ENCODE assay signal across 21 cellular contexts in the genomic region with DNA sequence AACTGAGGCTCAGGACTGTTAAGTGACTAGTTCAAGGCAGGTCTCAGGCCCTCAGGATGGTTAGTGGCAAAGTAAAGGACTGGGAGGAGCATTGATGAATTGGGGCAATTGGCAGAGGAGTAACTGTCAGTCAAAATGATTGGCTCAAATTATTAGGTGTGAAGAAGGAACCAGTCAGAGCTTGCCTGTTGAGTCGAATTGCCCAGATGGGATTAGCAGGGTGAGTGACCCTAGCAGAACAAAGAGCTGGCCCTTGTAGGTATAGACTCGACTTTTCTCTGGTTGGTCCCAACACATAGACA. TPM values are rescaled to one million over a fixed set of nuclear protein-coding genes. Genes with fewer than 3 reads are reported as not detected.
A peak's percentile ranks its signal among the peaks of the same experiment; 100 is the strongest.
DNase-seq lines count a peak whose midpoint lies in the region; TF ChIP-seq lines count a peak whose summit lies in the region.
"Had no signal": no experiment of that assay in that cellular context is flagged by ENCODE, and none has a peak within 500 bp of the region (broad histone marks: within the 10 kb centered on the region; RNA-seq: fewer than 3 reads in every experiment).

No MANE protein-coding gene starts in this region.

- TF ChIP-seq EP300 in sigmoid colon (IDR thresholded peaks at IDR 0.05) = no peak

- peaks cover 0 to 10% (median 0%) of the 10 kb centered on the region in 4 donors for H3K36me3 ChIP-seq in sigmoid colon
- no peaks in the 10 kb centered on the region for H3K36me3 ChIP-seq in smooth muscle cell (ENCODE audit: low read depth)
- H3K36me3 ChIP-seq: prostate gland had no signal

- peaks cover 7% of the 10 kb centered on the region for H4K20me1 ChIP-seq in smooth muscle cell (ENCODE audit: low read depth)
- H4K20me1 ChIP-seq: BLaER1 had no signal

- H3K4me3 ChIP-seq in iPS-11a (ENCODE audit: low read depth, low read length) = peak overlapping the region; percentile 83
- no peak overlapping the region for H3K4me3 ChIP-seq in sigmoid colon
- no peak overlapping the region for H3K4me3 ChIP-seq in smooth muscle cell
- H3K4me3 ChIP-seq: BLaER1, hepatocyte, prostate gland had no signal

- H3K4me1 ChIP-seq in sigmoid colon = peaks cover 0 to 32% (median 26%) of the 10 kb centered on the region in 4 donors
- peaks cover 21% of the 10 kb centered on the region for H3K4me1 ChIP-seq in smooth muscle cell (ENCODE audit: low read depth)

- no peaks in the 10 kb centered on the region for H3K27me3 ChIP-seq in sigmoid colon
- no peaks in the 10 kb centered on the region for H3K27me3 ChIP-seq in smooth muscle cell (ENCODE audit: low read depth)
- H3K27me3 ChIP-seq: BLaER1, brain microvascular endothelial cell, hepatocyte had no signal

- H3K9me3 Mint-ChIP-seq in activated CD4-positive, alpha-beta memory T cell treated with anti-CD3 and anti-CD28 coated beads for 36 hours = no peaks in the 10 kb centered on the region
- no peaks in the 10 kb centered on the region for H3K9me3 Mint-ChIP-seq in progenitor cell of endocrine pancreas (ENCODE audit: low read depth)
- H3K9me3 Mint-ChIP-seq: activated naive CD4-positive, alpha-beta T cell treated with anti-CD3 and anti-CD28 coated beads, Interleukin-2, amount 50 U/mL, for 24 hours; stimulated activated naive CD8-positive, alpha-beta T cell treated with anti-CD3 and anti-CD28 coated beads, Interleukin-15, Interleukin-2, amounts not matched to agents 100 ng/mL and 50 ng/mL, for 24 hours had no signal

- no peak overlapping the region for H3K4me2 ChIP-seq in smooth muscle cell
- H3K4me2 ChIP-seq: BLaER1 had no signal

- no peak overlapping the region for H3K4me3 Mint-ChIP-seq in activated CD4-positive, alpha-beta memory T cell treated with anti-CD3 and anti-CD28 coated beads for 36 hours
- H3K4me3 Mint-ChIP-seq in progenitor cell of endocrine pancreas (ENCODE audit: low read depth) = peak overlapping the region; percentile 69

- TF ChIP-seq CTCF in progenitor cell of endocrine pancreas (IDR thresholded peaks at IDR 0.05; ENCODE audit: unreplicated experiment) = no peak
- no peak for TF ChIP-seq CTCF in sigmoid colon (IDR thresholded peaks at IDR 0.05)
- no peak for TF ChIP-seq CTCF in smooth muscle cell (IDR thresholded peaks at IDR 0.05; ENCODE audit: borderline replicate concordance, insufficient read depth, poor library complexity, severe bottlenecking)

- H3K36me3 Mint-ChIP-seq in activated CD4-positive, alpha-beta memory T cell treated with anti-CD3 and anti-CD28 coated beads for 36 hours = peaks cover 13% of the 10 kb centered on the region
- H3K36me3 Mint-ChIP-seq in progenitor cell of endocrine pancreas (ENCODE audit: insufficient read depth) = peaks cover 7% of the 10 kb centered on the region

- POLR2A ChIA-PET in activated CD4-positive, alpha-beta memory T cell treated with anti-CD3 and anti-CD28 coated beads for 36 hours (lab: Charles Lee) = no interaction called here

- peaks cover 5% of the 10 kb centered on the region for H3F3A ChIP-seq in smooth muscle cell (ENCODE audit: low read depth)

- H2AFZ ChIP-seq in smooth muscle cell (ENCODE audit: low read depth) = no peak overlapping the region
- H2AFZ ChIP-seq: hepatocyte had no signal

- peaks cover 38% of the 10 kb centered on the region for H3K4me1 Mint-ChIP-seq in activated CD4-positive, alpha-beta memory T cell treated with anti-CD3 and anti-CD28 coated beads for 36 hours (ENCODE audit: low read depth)
- peaks cover 14% of the 10 kb centered on the region for H3K4me1 Mint-ChIP-seq in progenitor cell of endocrine pancreas (ENCODE audit: low read depth)

- H3K9me3 ChIP-seq in sigmoid colon (no peaks in the 10 kb centered on the region), smooth muscle cell (replicated peaks; ENCODE audit: low read depth) (no peaks in the 10 kb centered on the region)
- H3K9me3 ChIP-seq: BLaER1, prostate gland had no signal

- H3K27ac Mint-ChIP-seq in activated CD4-positive, alpha-beta memory T cell treated with anti-CD3 and anti-CD28 coated beads for 36 hours = peak overlapping the region; percentile 30
- peak overlapping the region; percentile 95 for H3K27ac Mint-ChIP-seq in progenitor cell of endocrine pancreas
- H3K27ac Mint-ChIP-seq: stimulated activated naive CD8-positive, alpha-beta T cell treated with anti-CD3 and anti-CD28 coated beads, Interleukin-15, Interleukin-2, amounts not matched to agents 100 ng/mL and 50 ng/mL, for 24 hours had no signal

- H3K27me3 Mint-ChIP-seq in activated CD4-positive, alpha-beta memory T cell treated with anti-CD3 and anti-CD28 coated beads for 36 hours = no peaks in the 10 kb centered on the region
- peaks cover 12% of the 10 kb centered on the region for H3K27me3 Mint-ChIP-seq in progenitor cell of endocrine pancreas
- H3K27me3 Mint-ChIP-seq: activated CD4-positive, alpha-beta T cell treated with anti-CD3 and anti-CD28 coated beads for 36 hours; activated naive CD4-positive, alpha-beta T cell treated with anti-CD3 and anti-CD28 coated beads, Interleukin-2, amount 50 U/mL, for 24 hours; stimulated activated naive CD8-positive, alpha-beta T cell treated with anti-CD3 and anti-CD28 coated beads, Interleukin-15, Interleukin-2, amounts not matched to agents 100 ng/mL and 50 ng/mL, for 24 hours had no signal

- TF ChIP-seq POLR2A in sigmoid colon (IDR thresholded peaks at IDR 0.05) = no peak

- WGBS in sigmoid colon, 2 donors = 60 to 75% methylated on average over 2 of the region's 2 CpGs
- 72% methylated on average over 2 of the region's 2 CpGs for WGBS in smooth muscle cell (ENCODE audit: low lambda C conversion rate)

- CTCF ChIA-PET in activated CD4-positive, alpha-beta memory T cell treated with anti-CD3 and anti-CD28 coated beads for 36 hours (lab: Charles Lee) = interaction anchor here (1.4 to 1.9 kb wide), 2 partner anchors 16 to 178 kb away, joined by 3 to 5 read pairs; no protein-coding TSS in a partner anchor

- H3K9ac ChIP-seq in smooth muscle cell (ENCODE audit: low read depth) = no peak overlapping the region
- H3K9ac ChIP-seq: BLaER1 had no signal

- H3K27ac ChIP-seq in sigmoid colon (peak overlapping the region in 2 of 4 donors; percentile 94 to 95), smooth muscle cell (ENCODE audit: low read depth) (no peak overlapping the region)
- H3K27ac ChIP-seq: 22Rv1, BLaER1, brain microvascular endothelial cell had no signal

- intact Hi-C loops in activated CD4-positive, alpha-beta memory T cell treated with anti-CD3 and anti-CD28 coated beads for 36 hours (cut with micrococcal nuclease) = loop anchor here (5.0 kb wide), 3 partner anchors 171 to 594 kb away; a partner anchor contains a TSS
- intact Hi-C loops in sigmoid colon (cut with DNase I) = no loop called here

- peaks cover 11% of the 10 kb centered on the region for H3K79me2 ChIP-seq in smooth muscle cell (ENCODE audit: low read depth)

- DNase-seq in DMS53 (lab: John Stamatoyannopoulos, UW) (peak; percentile 31), DMS53 treated with DMSO at 0.1 percent for 48 hours (lab: John Stamatoyannopoulos, UW; ENCODE audit: unreplicated experiment) (no peak), progenitor cell of endocrine pancreas (ENCODE audit: low spot score, unreplicated experiment) (no peak), sigmoid colon (no peak), T1000 (lab: John Stamatoyannopoulos, UW) (no peak), smooth muscle cell (lab: John Stamatoyannopoulos, UW; ENCODE audit: unreplicated experiment) (no peak)
- no peak for DNase-seq in activated CD4-positive, alpha-beta memory T cell treated with anti-CD3 and anti-CD28 coated beads for 36 hours
- DNase-seq: activated CD4-positive, alpha-beta T cell treated with anti-CD3 and anti-CD28 coated beads for 36 hours; brain microvascular endothelial cell; DMS79; NCI-H345; Right ventricle myocardium superior; stimulated activated CD4-positive, alpha-beta T cell treated with anti-CD3 and anti-CD28 coated beads, Interleukin-12 subunit alpha, Interleukin-12 subunit beta, amount 100 ng/mL, for 4 hours; T-helper 9 cell had no signal

RNA-seq across cellular contexts. Expression of a gene that starts 2.6 kb away (rescaled TPM):
- total RNA-seq in activated CD4-positive, alpha-beta memory T cell treated with anti-CD3 and anti-CD28 coated beads for 36 hours = 10 to 100 TPM; 54.6 to 55.5 TPM
- 168 and 178 TPM in 2 replicates for total RNA-seq in progenitor cell of endocrine pancreas
- total RNA-seq in sigmoid colon = 10 to 100 TPM; 34.6 to 41.5 (median 36.5) TPM
- polyA plus RNA-seq in sigmoid colon = 10 to 100 TPM in 1 of 3 donors, 1 to 10 TPM in 2; 3.0 to 21.1 (median 5.8) TPM
- total RNA-seq in smooth muscle cell = 38.2 and 45.2 TPM in 2 replicates
- polyA plus RNA-seq in smooth muscle cell = 22.6 and 34.0 TPM in 2 replicates

RNA-seq across cellular contexts. Expression of a gene that starts 44.3 kb away (rescaled TPM):
- under 1 TPM; 0.76 to 0.87 TPM for total RNA-seq in activated CD4-positive, alpha-beta memory T cell treated with anti-CD3 and anti-CD28 coated beads for 36 hours
- total RNA-seq in progenitor cell of endocrine pancreas = 244 and 258 TPM in 2 replicates
- total RNA-seq in sigmoid colon = 10 to 100 TPM in 1 of 4 donors, 1 to 10 TPM in 3; 3.0 to 11.8 (median 6.1) TPM
- polyA plus RNA-seq in sigmoid colon = 10 to 100 TPM in 1 of 3 donors, 1 to 10 TPM in 2; 4.9 to 45.0 (median 6.6) TPM
- 0.90 and 1.8 TPM in 2 replicates for total RNA-seq in smooth muscle cell
- 0.63 and 1.1 TPM in 2 replicates for polyA plus RNA-seq in smooth muscle cell

Comparison
In these comparisons a context has a peak if more than half of its experiments do, and no peak if none do; other contexts are left out.
1. RNA of a gene that starts 44.3 kb away (total RNA-seq): 244 to 258 TPM in progenitor cell of endocrine pancreas; 3.0 to 11.8 TPM in sigmoid colon, 0.90 to 1.8 TPM in smooth muscle cell and 0.76 to 0.87 TPM in activated CD4-positive, alpha-beta memory T cell treated with anti-CD3 and anti-CD28 coated beads for 36 hours; every median in the first group is over 10 times any median in the second.